1 cellular context compared by ENCODE assay signal in genomic region chr12:1246637-1247036, GRCh38.
TF ChIP-seq lines count a peak whose summit lies in the region.

No MANE protein-coding gene starts in this region.

TF ChIP-seq in K562, 482 proteins besides CTCF, POLR2A, EP300 and RAD21 (continued from another document and continues in another):
- TF ChIP-seq, protein P1, sequence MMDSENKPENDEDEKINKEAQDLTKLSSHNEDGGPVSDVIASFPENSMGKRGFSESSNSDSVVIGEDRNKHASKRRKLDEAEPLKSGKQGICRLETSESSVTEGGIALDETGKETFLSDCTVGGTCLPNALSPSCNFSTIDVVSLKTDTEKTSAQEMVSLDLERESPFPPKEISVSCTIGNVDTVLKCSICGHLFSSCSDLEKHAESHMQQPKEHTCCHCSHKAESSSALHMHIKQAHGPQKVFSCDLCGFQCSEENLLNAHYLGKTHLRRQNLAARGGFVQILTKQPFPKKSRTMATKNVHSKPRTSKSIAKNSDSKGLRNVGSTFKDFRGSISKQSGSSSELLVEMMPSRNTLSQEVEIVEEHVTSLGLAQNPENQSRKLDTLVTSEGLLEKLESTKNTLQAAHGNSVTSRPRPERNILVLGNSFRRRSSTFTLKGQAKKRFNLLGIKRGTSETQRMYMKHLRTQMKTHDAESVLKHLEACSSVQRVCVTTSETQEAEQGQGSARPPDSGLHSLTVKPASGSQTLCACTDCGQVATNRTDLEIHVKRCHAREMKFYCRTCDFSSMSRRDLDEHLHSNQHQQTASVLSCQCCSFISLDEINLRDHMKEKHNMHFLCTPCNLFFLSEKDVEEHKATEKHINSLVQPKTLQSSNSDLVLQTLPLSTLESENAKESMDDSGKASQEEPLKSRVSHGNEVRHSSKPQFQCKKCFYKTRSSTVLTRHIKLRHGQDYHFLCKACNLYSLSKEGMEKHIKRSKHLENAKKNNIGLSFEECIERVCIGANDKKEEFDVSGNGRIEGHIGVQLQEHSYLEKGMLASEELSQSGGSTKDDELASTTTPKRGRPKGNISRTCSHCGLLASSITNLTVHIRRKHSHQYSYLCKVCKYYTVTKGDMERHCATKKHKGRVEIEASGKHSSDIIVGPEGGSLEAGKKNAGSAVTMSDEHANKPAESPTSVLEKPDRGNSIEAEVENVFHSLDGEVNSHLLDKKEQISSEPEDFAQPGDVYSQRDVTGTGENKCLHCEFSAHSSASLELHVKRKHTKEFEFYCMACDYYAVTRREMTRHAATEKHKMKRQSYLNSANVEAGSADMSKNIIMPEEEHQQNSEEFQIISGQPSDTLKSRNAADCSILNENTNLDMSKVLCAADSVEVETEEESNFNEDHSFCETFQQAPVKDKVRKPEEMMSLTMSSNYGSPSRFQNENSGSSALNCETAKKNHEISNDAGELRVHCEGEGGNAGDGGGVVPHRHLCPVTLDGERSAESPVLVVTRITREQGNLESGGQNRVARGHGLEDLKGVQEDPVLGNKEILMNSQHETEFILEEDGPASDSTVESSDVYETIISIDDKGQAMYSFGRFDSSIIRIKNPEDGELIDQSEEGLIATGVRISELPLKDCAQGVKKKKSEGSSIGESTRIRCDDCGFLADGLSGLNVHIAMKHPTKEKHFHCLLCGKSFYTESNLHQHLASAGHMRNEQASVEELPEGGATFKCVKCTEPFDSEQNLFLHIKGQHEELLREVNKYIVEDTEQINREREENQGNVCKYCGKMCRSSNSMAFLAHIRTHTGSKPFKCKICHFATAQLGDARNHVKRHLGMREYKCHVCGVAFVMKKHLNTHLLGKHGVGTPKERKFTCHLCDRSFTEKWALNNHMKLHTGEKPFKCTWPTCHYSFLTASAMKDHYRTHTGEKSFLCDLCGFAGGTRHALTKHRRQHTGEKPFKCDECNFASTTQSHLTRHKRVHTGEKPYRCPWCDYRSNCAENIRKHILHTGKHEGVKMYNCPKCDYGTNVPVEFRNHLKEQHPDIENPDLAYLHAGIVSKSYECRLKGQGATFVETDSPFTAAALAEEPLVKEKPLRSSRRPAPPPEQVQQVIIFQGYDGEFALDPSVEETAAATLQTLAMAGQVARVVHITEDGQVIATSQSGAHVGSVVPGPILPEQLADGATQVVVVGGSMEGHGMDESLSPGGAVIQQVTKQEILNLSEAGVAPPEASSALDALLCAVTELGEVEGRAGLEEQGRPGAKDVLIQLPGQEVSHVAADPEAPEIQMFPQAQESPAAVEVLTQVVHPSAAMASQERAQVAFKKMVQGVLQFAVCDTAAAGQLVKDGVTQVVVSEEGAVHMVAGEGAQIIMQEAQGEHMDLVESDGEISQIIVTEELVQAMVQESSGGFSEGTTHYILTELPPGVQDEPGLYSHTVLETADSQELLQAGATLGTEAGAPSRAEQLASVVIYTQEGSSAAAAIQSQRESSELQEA (IDR thresholded peaks at IDR 0.05; ENCODE audit: low read depth): no peak
- TF ChIP-seq RHOXF2B (CRISPR knock-in tag; conservative IDR thresholded peaks at IDR 0.05) (no peak), ATF3 (IDR thresholded peaks at IDR 0.05) (peak; percentile 60; the same call in 1 of the 2 replicates), ATF3 (CRISPR knock-in tag; conservative IDR thresholded peaks at IDR 0.05) (no peak), ZBTB40 (IDR thresholded peaks at IDR 0.05) (no peak), ZBTB40 (CRISPR knock-in tag; IDR thresholded peaks at IDR 0.05) (no peak), MEIS2 (IDR thresholded peaks at IDR 0.05; ENCODE audit: partially characterized antibody) (peak; percentile 76), COPS2 (conservative IDR thresholded peaks at IDR 0.05) (no peak), TRIM24 (IDR thresholded peaks at IDR 0.05) (peak in 1 of 2 experiments; percentile 30; a peak in 1 of 4 replicates), ZNF444 (CRISPR knock-in tag; IDR thresholded peaks at IDR 0.05) (no peak), ZBTB26 (CRISPR knock-in tag; IDR thresholded peaks at IDR 0.05) (no peak), TBP (optimal IDR thresholded peaks at IDR 0.05; ENCODE audit: low read depth, low read length) (no peak), CCNT2 (IDR thresholded peaks at IDR 0.05; ENCODE audit: borderline replicate concordance, extremely low read depth, insufficient read length, low read depth, low read length) (no peak), CEBPB (tag; IDR thresholded peaks at IDR 0.05) (no peak), SMAD3 (CRISPR knock-in tag; conservative IDR thresholded peaks at IDR 0.05) (no peak), DDX20 (tag; IDR thresholded peaks at IDR 0.05; ENCODE audit: low read depth) (no peak), CXXC5 (CRISPR knock-in tag; IDR thresholded peaks at IDR 0.05) (peak; percentile 10; the same call in 1 of the 2 replicates), FOXM1 (IDR thresholded peaks at IDR 0.05; ENCODE audit: low read depth) (no peak), FOXM1 (CRISPR knock-in tag; IDR thresholded peaks at IDR 0.05; ENCODE audit: low read depth) (no peak), ZNF12 (CRISPR knock-in tag; IDR thresholded peaks at IDR 0.05) (no peak), ZBTB1 (CRISPR knock-in tag; IDR thresholded peaks at IDR 0.05; ENCODE audit: borderline replicate concordance, low read depth) (no peak), HDAC2 (IDR thresholded peaks at IDR 0.05) (no peak)
- TF ChIP-seq, protein P2, sequence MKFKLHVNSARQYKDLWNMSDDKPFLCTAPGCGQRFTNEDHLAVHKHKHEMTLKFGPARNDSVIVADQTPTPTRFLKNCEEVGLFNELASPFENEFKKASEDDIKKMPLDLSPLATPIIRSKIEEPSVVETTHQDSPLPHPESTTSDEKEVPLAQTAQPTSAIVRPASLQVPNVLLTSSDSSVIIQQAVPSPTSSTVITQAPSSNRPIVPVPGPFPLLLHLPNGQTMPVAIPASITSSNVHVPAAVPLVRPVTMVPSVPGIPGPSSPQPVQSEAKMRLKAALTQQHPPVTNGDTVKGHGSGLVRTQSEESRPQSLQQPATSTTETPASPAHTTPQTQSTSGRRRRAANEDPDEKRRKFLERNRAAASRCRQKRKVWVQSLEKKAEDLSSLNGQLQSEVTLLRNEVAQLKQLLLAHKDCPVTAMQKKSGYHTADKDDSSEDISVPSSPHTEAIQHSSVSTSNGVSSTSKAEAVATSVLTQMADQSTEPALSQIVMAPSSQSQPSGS (CRISPR knock-in tag; IDR thresholded peaks at IDR 0.05): no peak
- TF ChIP-seq, protein P3, sequence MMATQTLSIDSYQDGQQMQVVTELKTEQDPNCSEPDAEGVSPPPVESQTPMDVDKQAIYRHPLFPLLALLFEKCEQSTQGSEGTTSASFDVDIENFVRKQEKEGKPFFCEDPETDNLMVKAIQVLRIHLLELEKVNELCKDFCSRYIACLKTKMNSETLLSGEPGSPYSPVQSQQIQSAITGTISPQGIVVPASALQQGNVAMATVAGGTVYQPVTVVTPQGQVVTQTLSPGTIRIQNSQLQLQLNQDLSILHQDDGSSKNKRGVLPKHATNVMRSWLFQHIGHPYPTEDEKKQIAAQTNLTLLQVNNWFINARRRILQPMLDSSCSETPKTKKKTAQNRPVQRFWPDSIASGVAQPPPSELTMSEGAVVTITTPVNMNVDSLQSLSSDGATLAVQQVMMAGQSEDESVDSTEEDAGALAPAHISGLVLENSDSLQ (IDR thresholded peaks at IDR 0.05): peak; percentile 54; the same call in 1 of the 2 replicates
- TF ChIP-seq, protein P4, sequence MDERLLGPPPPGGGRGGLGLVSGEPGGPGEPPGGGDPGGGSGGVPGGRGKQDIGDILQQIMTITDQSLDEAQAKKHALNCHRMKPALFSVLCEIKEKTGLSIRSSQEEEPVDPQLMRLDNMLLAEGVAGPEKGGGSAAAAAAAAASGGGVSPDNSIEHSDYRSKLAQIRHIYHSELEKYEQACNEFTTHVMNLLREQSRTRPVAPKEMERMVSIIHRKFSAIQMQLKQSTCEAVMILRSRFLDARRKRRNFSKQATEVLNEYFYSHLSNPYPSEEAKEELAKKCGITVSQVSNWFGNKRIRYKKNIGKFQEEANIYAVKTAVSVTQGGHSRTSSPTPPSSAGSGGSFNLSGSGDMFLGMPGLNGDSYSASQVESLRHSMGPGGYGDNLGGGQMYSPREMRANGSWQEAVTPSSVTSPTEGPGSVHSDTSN (CRISPR knock-in tag; IDR thresholded peaks at IDR 0.05; ENCODE audit: low read depth): no peak
- TF ChIP-seq, protein P4 (tag; conservative IDR thresholded peaks at IDR 0.05; ENCODE audit: low read depth): 0 out of 2 replicates have a peak, but pooled peaks have one; percentile 26
- TF ChIP-seq, protein P5, sequence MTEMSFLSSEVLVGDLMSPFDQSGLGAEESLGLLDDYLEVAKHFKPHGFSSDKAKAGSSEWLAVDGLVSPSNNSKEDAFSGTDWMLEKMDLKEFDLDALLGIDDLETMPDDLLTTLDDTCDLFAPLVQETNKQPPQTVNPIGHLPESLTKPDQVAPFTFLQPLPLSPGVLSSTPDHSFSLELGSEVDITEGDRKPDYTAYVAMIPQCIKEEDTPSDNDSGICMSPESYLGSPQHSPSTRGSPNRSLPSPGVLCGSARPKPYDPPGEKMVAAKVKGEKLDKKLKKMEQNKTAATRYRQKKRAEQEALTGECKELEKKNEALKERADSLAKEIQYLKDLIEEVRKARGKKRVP (CRISPR knock-in tag; IDR thresholded peaks at IDR 0.05): peak; percentile 49; the same call in 1 of the 2 replicates
